ENCODE assay signal across 12 cellular contexts in genomic region chr11:36793542-36793926, GRCh38.
DNase-seq lines count a peak whose midpoint lies in the region; ATAC-seq, FAIRE-seq and TF ChIP-seq lines count a peak whose summit lies in the region.
"Had no signal": no experiment of that assay in that cellular context is flagged by ENCODE, and none has a peak within 500 bp of the region (broad histone marks: within the 10 kb centered on the region; RNA-seq: fewer than 3 reads in every experiment).

No MANE protein-coding gene starts in this region.

- TF ChIP-seq CTCF in AG09319 (IDR thresholded peaks at IDR 0.05; ENCODE audit: low read depth, low read length) (peak; percentile 10), HCT116 (IDR thresholded peaks at IDR 0.05 in 2 of 3, conservative IDR thresholded peaks at IDR 0.05 in 1 of 3; ENCODE audit: borderline replicate concordance in 1 of 3, insufficient read depth in 1 of 3, low read depth in 2 of 3, low read length in 2 of 3) (peak in 2 of 3 experiments; percentile 35 to 37; a peak in 3 of 6 replicates), WERI-Rb-1 (IDR thresholded peaks at IDR 0.05; ENCODE audit: low read depth, low read length) (peak; percentile 46), keratinocyte (optimal IDR thresholded peaks at IDR 0.05 in 1 of 3, IDR thresholded peaks at IDR 0.05 in 1 of 3, conservative IDR thresholded peaks at IDR 0.05 in 1 of 3; ENCODE audit: extremely low read depth in 1 of 3, insufficient read depth in 2 of 3, low read length in 3 of 3) (peak; percentile 26 to 33 (median 28))

- no peak overlapping the region for H3K4me2 ChIP-seq in HCT116 (ENCODE audit: low read length)
- H3K4me2 ChIP-seq in keratinocyte (ENCODE audit: control insufficient read depth, extremely low read depth, insufficient read depth, low read depth, low read length), result peak overlapping the region; percentile 35
- H3K4me2 ChIP-seq: BLaER1 had no signal

- no peak overlapping the region for H2AFZ ChIP-seq in HCT116 (ENCODE audit: low read depth, low read length, poor library complexity, severe bottlenecking)
- H2AFZ ChIP-seq in keratinocyte (ENCODE audit: control insufficient read depth, low read length), result peak overlapping the region; percentile 79

- no peak overlapping the region for H3K27ac ChIP-seq in HCT116 (ENCODE audit: low read depth, low read length)
- H3K27ac ChIP-seq in WERI-Rb-1, result no peak overlapping the region
- H3K27ac ChIP-seq in keratinocyte (ENCODE audit: control insufficient read depth, insufficient read depth, low read length), result no peak overlapping the region
- H3K27ac ChIP-seq: BLaER1 had no signal

- POLR2A ChIA-PET in HCT116 (lab: Charles Lee), result no interaction called here

- H3K27me3 ChIP-seq in HCT116 (ENCODE audit: insufficient read depth, low read length) (no peaks in the 10 kb centered on the region), WERI-Rb-1 (ENCODE audit: insufficient read depth, low read depth, severe bottlenecking) (no peaks in the 10 kb centered on the region), keratinocyte (ENCODE audit: control insufficient read depth, extremely low read depth, insufficient read depth, low read length) (no peaks in the 10 kb centered on the region)
- H3K27me3 ChIP-seq: ovary had no signal

- H3K36me3 ChIP-seq in HCT116 (ENCODE audit: control insufficient read depth in 1 of 2, insufficient read depth in 2 of 2, low read length in 2 of 2), result no peaks in the 10 kb centered on the region
- H3K36me3 ChIP-seq in WERI-Rb-1, result no peaks in the 10 kb centered on the region
- H3K36me3 ChIP-seq in keratinocyte (ENCODE audit: control insufficient read depth in 2 of 2, extremely low read depth in 1 of 2, insufficient read depth in 2 of 2, low read length in 2 of 2), result no peaks in the 10 kb centered on the region
- H3K36me3 ChIP-seq: BLaER1, ovary had no signal

- no peaks in the 10 kb centered on the region for H3K79me2 ChIP-seq in HCT116 (ENCODE audit: insufficient read depth, low read length)
- no peaks in the 10 kb centered on the region for H3K79me2 ChIP-seq in keratinocyte (ENCODE audit: control insufficient read depth, insufficient read depth, low read length)

- H3K9me1 ChIP-seq in keratinocyte (ENCODE audit: control insufficient read depth, extremely low read depth, insufficient read depth, low read length), result no peaks in the 10 kb centered on the region

- DNase-seq in AG09319 (ENCODE audit: extremely low read depth, low read depth) (no peak), HCT116 (ENCODE audit: low read depth, low spot score) (no peak), WERI-Rb-1 (peak; percentile 13), keratinocyte (ENCODE audit: low read depth, low spot score) (no peak), SW 1271 (lab: John Stamatoyannopoulos, UW) (no peak), T1000 (lab: John Stamatoyannopoulos, UW) (no peak)
- no peak for DNase-seq in central memory CD4-positive, alpha-beta T cell
- DNase-seq in stimulated activated CD4-positive, alpha-beta T cell treated with anti-CD3 and anti-CD28 coated beads, Interleukin-4, amount 100 ng/mL, for 24 hours, result no peak
- DNase-seq: activated naive CD8-positive, alpha-beta T cell treated with anti-CD3 and anti-CD28 coated beads for 36 hours; NCI-H187 treated with DMSO at 0.1 percent for 48 hours had no signal

- no peak for FAIRE-seq in keratinocyte (lab: Jason Lieb, UNC)

- RAD21 ChIA-PET in HCT116 (lab: Charles Lee; ENCODE audit: low non-redundant PET in 1 of 2, low total read pairs in 2 of 2, uncharacterized antibody in 2 of 2, unreplicated experiment in 2 of 2), result no interaction called here

- intact Hi-C loops in HCT116 (cut with micrococcal nuclease), result no loop called here

- H3K9ac ChIP-seq in HCT116 (ENCODE audit: low read length) (no peak overlapping the region), keratinocyte (ENCODE audit: control insufficient read depth, extremely low read depth, insufficient read depth, low read length) (no peak overlapping the region)
- H3K9ac ChIP-seq: BLaER1 had no signal

- CTCF ChIA-PET in HCT116 (lab: Charles Lee), result no interaction called here

- no TSS peak for BruUV-seq in HCT116 (replicated peaks; lab: Mats Ljungman, UMichigan)

- no peak for ATAC-seq in HCT116

- H3K4me3 ChIP-seq in HCT116 (replicated peaks in 1 of 2; ENCODE audit: low read depth in 1 of 2, low read length in 2 of 2) (no peak overlapping the region), WERI-Rb-1 (ENCODE audit: low read depth, low read length) (no peak overlapping the region), keratinocyte (ENCODE audit: control insufficient read depth in 2 of 3, extremely low read depth in 1 of 3, insufficient read depth in 2 of 3, low read depth in 1 of 3, low read length in 3 of 3) (no peak overlapping the region)
- H3K4me3 ChIP-seq: BLaER1, ovary had no signal

- H3K9me3 ChIP-seq in HCT116 (ENCODE audit: control insufficient read depth in 1 of 2, insufficient read depth in 1 of 2, low read depth in 1 of 2, low read length in 2 of 2) (no peaks in the 10 kb centered on the region), WERI-Rb-1 (ENCODE audit: severe bottlenecking) (no peaks in the 10 kb centered on the region), keratinocyte (ENCODE audit: control insufficient read depth, low read depth, low read length) (no peaks in the 10 kb centered on the region)
- H3K9me3 ChIP-seq: BLaER1, ovary had no signal

- no peak for TF ChIP-seq POLR2A in HCT116 (IDR thresholded peaks at IDR 0.05; ENCODE audit: borderline replicate concordance, extremely low read depth, insufficient read depth, insufficient read length)

- H3K4me1 ChIP-seq in HCT116 (ENCODE audit: control insufficient read depth in 1 of 2, insufficient read depth in 2 of 2, low read length in 2 of 2), result no peaks in the 10 kb centered on the region
- peaks cover 3% of the 10 kb centered on the region for H3K4me1 ChIP-seq in keratinocyte (ENCODE audit: control insufficient read depth, extremely low read depth, insufficient read depth, low read length)
- H3K4me1 ChIP-seq: BLaER1 had no signal

- dilution Hi-C loops in keratinocyte (cut with MboI; ENCODE audit: extremely low pct_ligation_motif_present, low sequenced_read_pairs), result no loop called here

- no peaks in the 10 kb centered on the region for H4K20me1 ChIP-seq in HCT116 (ENCODE audit: insufficient read depth)
- no peaks in the 10 kb centered on the region for H4K20me1 ChIP-seq in keratinocyte (ENCODE audit: control insufficient read depth, extremely low read depth, insufficient read depth, low read length)
- H4K20me1 ChIP-seq: BLaER1 had no signal

- no peak for TF ChIP-seq RAD21 in HCT116 (IDR thresholded peaks at IDR 0.05; ENCODE audit: low read depth)

- no peaks in the 10 kb centered on the region for H3K9me2 ChIP-seq in HCT116 (ENCODE audit: insufficient read depth)

TF ChIP-seq in HCT116, 20 proteins besides CTCF, POLR2A, EP300 and RAD21:
- TF ChIP-seq ZBTB33 (IDR thresholded peaks at IDR 0.05; ENCODE audit: extremely low read depth, insufficient replicate concordance, low read length), result no peak
- TF ChIP-seq ZFX (IDR thresholded peaks at IDR 0.05), result no peak
- no peak for TF ChIP-seq CBX3 (IDR thresholded peaks at IDR 0.05; ENCODE audit: low read depth)
- no peak for TF ChIP-seq FOSL1 (IDR thresholded peaks at IDR 0.05; ENCODE audit: low read depth)
- TF ChIP-seq EGR1 (IDR thresholded peaks at IDR 0.05; ENCODE audit: low read depth), result no peak
- TF ChIP-seq CEBPB (IDR thresholded peaks at IDR 0.05; ENCODE audit: low read depth), result no peak
